25 cellular contexts compared by ENCODE assay signal in the genomic region with DNA sequence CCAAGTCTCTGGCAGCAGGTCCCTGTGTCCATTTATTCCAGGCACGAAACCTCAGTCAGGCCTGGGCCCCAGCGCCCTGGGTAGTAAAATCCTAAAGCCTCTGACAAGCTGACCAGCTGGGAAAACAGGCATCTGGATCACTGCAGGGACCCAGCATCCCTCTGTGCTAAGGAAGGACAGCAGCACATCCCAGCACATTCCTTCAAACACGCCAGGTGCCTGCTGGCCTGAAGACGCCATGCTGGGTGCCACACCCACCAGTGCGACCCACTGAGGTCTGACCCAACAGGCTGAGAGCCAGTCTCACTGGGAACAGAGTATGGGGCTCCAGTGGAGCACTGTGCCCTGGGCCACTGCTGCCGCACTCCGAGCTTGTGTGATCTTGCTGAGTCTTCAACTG.
"Had no signal": no experiment of that assay in that cellular context is flagged by ENCODE, and none has a peak within 500 bp of the region (broad histone marks: within the 10 kb centered on the region; RNA-seq: fewer than 3 reads in every experiment).

No MANE protein-coding gene starts in this region.

- H3K9me3 Mint-ChIP-seq: immature natural killer cell; stimulated activated memory B cell treated with anti-CD40 and anti-IgM and Interleukin-4, amounts not matched to agents 10 μg/mL and 1 μg/mL and 100 μg/mL, for 72 hours; stimulated activated naive CD8-positive, alpha-beta T cell treated with anti-CD3 and anti-CD28 coated beads, Interleukin-15, Interleukin-2, amounts not matched to agents 100 ng/mL and 50 ng/mL, for 24 hours had no signal

- H3K4me3 ChIP-seq: dorsolateral prefrontal cortex, esophagus squamous epithelium, gastroesophageal sphincter, left ventricle myocardium inferior, lung, psoas muscle, spleen, testis, transverse colon had no signal

- H3K9me3 ChIP-seq: esophagus squamous epithelium, gastroesophageal sphincter, left ventricle myocardium inferior, neutrophil, psoas muscle, spleen, testis, transverse colon had no signal

- H3K4me3 Mint-ChIP-seq: immature natural killer cell; stimulated activated memory B cell treated with anti-CD40 and anti-IgM and Interleukin-4, amounts not matched to agents 10 μg/mL and 1 μg/mL and 100 μg/mL, for 72 hours; stimulated activated naive CD8-positive, alpha-beta T cell treated with anti-CD3 and anti-CD28 coated beads, Interleukin-15, Interleukin-2, amounts not matched to agents 100 ng/mL and 50 ng/mL, for 24 hours had no signal

- DNase-seq: cortex of kidney; dorsolateral prefrontal cortex; effector CD8-positive, alpha-beta T cell; esophagus squamous epithelium; foreskin fibroblast; glutamatergic neuron; immature natural killer cell; kidney; left cardiac atrium; left ventricle myocardium inferior; naive thymus-derived CD4-positive, alpha-beta T cell; spleen; stimulated activated CD4-positive, alpha-beta T cell treated with anti-CD3 and anti-CD28 coated beads, Interleukin-15, amount 100 ng/mL, for 24 hours; stimulated activated CD4-positive, alpha-beta T cell treated with anti-CD3 and anti-CD28 coated beads, Interleukin-1b, Interleukin-23, amount 100 ng/mL, for 48 hours; stimulated activated CD4-positive, alpha-beta T cell treated with anti-CD3 and anti-CD28 coated beads, Interleukin-4, amount 100 ng/mL, for 24 hours; testis; transverse colon had no signal

- H3K27ac ChIP-seq: epithelial cell of prostate, gastroesophageal sphincter, left ventricle myocardium inferior, neutrophil, psoas muscle, spleen, testis, transverse colon had no signal

- H3K27me3 Mint-ChIP-seq: naive thymus-derived CD4-positive, alpha-beta T cell; stimulated activated memory B cell treated with anti-CD40 and anti-IgM and Interleukin-4, amounts not matched to agents 10 μg/mL and 1 μg/mL and 100 μg/mL, for 72 hours; stimulated activated naive CD8-positive, alpha-beta T cell treated with anti-CD3 and anti-CD28 coated beads, Interleukin-15, Interleukin-2, amounts not matched to agents 100 ng/mL and 50 ng/mL, for 24 hours had no signal

- H3K27ac Mint-ChIP-seq: stimulated activated memory B cell treated with anti-CD40 and anti-IgM and Interleukin-4, amounts not matched to agents 10 μg/mL and 1 μg/mL and 100 μg/mL, for 72 hours; stimulated activated naive CD8-positive, alpha-beta T cell treated with anti-CD3 and anti-CD28 coated beads, Interleukin-15, Interleukin-2, amounts not matched to agents 100 ng/mL and 50 ng/mL, for 24 hours had no signal

- H3K27me3 ChIP-seq: dorsolateral prefrontal cortex, esophagus squamous epithelium, gastroesophageal sphincter, neutrophil, spleen, testis, transverse colon had no signal

- ATAC-seq: gastroesophageal sphincter; left cardiac atrium; naive thymus-derived CD4-positive, alpha-beta T cell; psoas muscle; sciatic nerve; stimulated activated memory B cell treated with anti-CD40 and anti-IgM and Interleukin-4, amounts not matched to agents 10 μg/mL and 1 μg/mL and 100 μg/mL, for 72 hours had no signal
